13 cellular contexts compared by ENCODE assay signal in genomic region chr1:222124602-222125001, GRCh38.
A peak's percentile ranks its signal among the peaks of the same experiment; 100 is the strongest.
DNase-seq lines count a peak whose midpoint lies in the region; ATAC-seq and TF ChIP-seq lines count a peak whose summit lies in the region.
"Had no signal": no experiment of that assay in that cellular context is flagged by ENCODE, and none has a peak within 500 bp of the region (broad histone marks: within the 10 kb centered on the region; RNA-seq: fewer than 3 reads in every experiment).

No MANE protein-coding gene starts in this region.

- H3K4me3 Mint-ChIP-seq in MCF 10A (ENCODE audit: unreplicated experiment), result no peak overlapping the region
- H3K4me3 Mint-ChIP-seq in CD4-positive, alpha-beta memory T cell, result no peak overlapping the region
- H3K4me3 Mint-ChIP-seq: activated naive CD4-positive, alpha-beta T cell treated with anti-CD3 and anti-CD28 coated beads, Interleukin-2, amount 50 U/mL, for 24 hours; stimulated activated naive CD8-positive, alpha-beta T cell treated with anti-CD3 and anti-CD28 coated beads, Interleukin-15, amount 100 ng/mL, for 72 hours had no signal

- H3K9me3 ChIP-seq in breast epithelium (no peaks in the 10 kb centered on the region), Peyer's patch (no peaks in the 10 kb centered on the region)
- no peaks in the 10 kb centered on the region for H3K9me3 ChIP-seq in CD4-positive, alpha-beta memory T cell (ENCODE audit: control insufficient read depth in 1 of 2, low read length in 2 of 2)
- H3K9me3 ChIP-seq: A549, SJSA1 had no signal

- H3K4me1 ChIP-seq in breast epithelium (no peaks in the 10 kb centered on the region), Peyer's patch (no peaks in the 10 kb centered on the region)
- H3K4me1 ChIP-seq in CD4-positive, alpha-beta memory T cell (ENCODE audit: insufficient read depth, low read length), result no peaks in the 10 kb centered on the region
- H3K4me1 ChIP-seq: A549, SJSA1 had no signal

- TF ChIP-seq CTCF in MCF 10A (IDR thresholded peaks at IDR 0.05; ENCODE audit: unreplicated experiment), result peak; percentile 58
- no peak for TF ChIP-seq CTCF in breast epithelium (IDR thresholded peaks at IDR 0.05)
- peak; percentile 31 for TF ChIP-seq CTCF in foreskin fibroblast (IDR thresholded peaks at IDR 0.05; ENCODE audit: low read depth, low read length)
- peak in 1 of 6 experiments; percentile 4 for TF ChIP-seq CTCF in Peyer's patch (IDR thresholded peaks at IDR 0.05)

- H3K4me3 ChIP-seq in breast epithelium (no peak overlapping the region), foreskin fibroblast (ENCODE audit: low read depth in 1 of 2, low read length in 2 of 2) (no peak overlapping the region), Peyer's patch (no peak overlapping the region)
- H3K4me3 ChIP-seq in CD4-positive, alpha-beta memory T cell (ENCODE audit: low read length in 2 of 2), result no peak overlapping the region
- H3K4me3 ChIP-seq: A549, SJSA1 had no signal

- H3K27me3 Mint-ChIP-seq in MCF 10A (ENCODE audit: insufficient read depth, unreplicated experiment), result no peaks in the 10 kb centered on the region
- H3K27me3 Mint-ChIP-seq in CD4-positive, alpha-beta memory T cell, result peaks cover 0 to 7% of the 10 kb centered on the region in 2 donors
- H3K27me3 Mint-ChIP-seq: activated naive CD4-positive, alpha-beta T cell treated with anti-CD3 and anti-CD28 coated beads, Interleukin-2, amount 50 U/mL, for 24 hours; stimulated activated naive CD8-positive, alpha-beta T cell treated with anti-CD3 and anti-CD28 coated beads, Interleukin-15, amount 100 ng/mL, for 72 hours had no signal

- H3K36me3 ChIP-seq in breast epithelium (no peaks in the 10 kb centered on the region), Peyer's patch (no peaks in the 10 kb centered on the region)
- no peaks in the 10 kb centered on the region for H3K36me3 ChIP-seq in CD4-positive, alpha-beta memory T cell (ENCODE audit: insufficient read depth, low read length)
- H3K36me3 ChIP-seq: SJSA1 had no signal

- BruUV-seq in MCF 10A (replicated peaks; lab: Mats Ljungman, UMichigan), result no TSS peak

- DNase-seq in MCF 10A (ENCODE audit: unreplicated experiment) (peak; percentile 64), breast epithelium (ENCODE audit: low spot score in 2 of 2) (no peak), OCI-M1 (lab: John Stamatoyannopoulos, UW) (peak; percentile 18), foreskin fibroblast (no peak), Peyer's patch (no peak)
- DNase-seq in CD4-positive, alpha-beta memory T cell, result no peak
- DNase-seq: activated CD4-positive, alpha-beta T cell treated with anti-CD3 and anti-CD28 coated beads, Interleukin-2, amount 50 U/mL, for 1 hour; stimulated activated naive CD8-positive, alpha-beta T cell treated with anti-CD3 and anti-CD28 coated beads, Interleukin-15, amount 100 ng/mL, for 72 hours had no signal

- no peak for ATAC-seq in GM19463 (IDR thresholded peaks at IDR 0.05; ENCODE audit: unreplicated experiment)
- no peak for ATAC-seq in GM19351 (IDR thresholded peaks at IDR 0.05; ENCODE audit: unreplicated experiment)
- ATAC-seq: stimulated activated naive CD8-positive, alpha-beta T cell treated with anti-CD3 and anti-CD28 coated beads, Interleukin-15, amount 100 ng/mL, for 72 hours had no signal

- no peak for TF ChIP-seq POLR2A in breast epithelium (IDR thresholded peaks at IDR 0.05)
- TF ChIP-seq POLR2A in Peyer's patch (IDR thresholded peaks at IDR 0.05), result no peak

- POLR2A ChIA-PET in MCF 10A (lab: Yijun Ruan, JAX), result interaction anchor here (0.5 kb wide), 1 partner anchor 364 kb away, joined by 3 read pairs; no protein-coding TSS in a partner anchor
- POLR2A ChIA-PET in CD4-positive, alpha-beta memory T cell (lab: Charles Lee; ENCODE audit: partially characterized antibody), result no interaction called here

- no peak overlapping the region for H3K27ac Mint-ChIP-seq in MCF 10A (ENCODE audit: low read depth, unreplicated experiment)
- no peak overlapping the region for H3K27ac Mint-ChIP-seq in CD4-positive, alpha-beta memory T cell
- H3K27ac Mint-ChIP-seq: activated naive CD4-positive, alpha-beta T cell treated with anti-CD3 and anti-CD28 coated beads, Interleukin-2, amount 50 U/mL, for 24 hours; stimulated activated naive CD8-positive, alpha-beta T cell treated with anti-CD3 and anti-CD28 coated beads, Interleukin-15, amount 100 ng/mL, for 72 hours had no signal

- H3K27ac ChIP-seq in breast epithelium (no peak overlapping the region), Peyer's patch (no peak overlapping the region)
- no peak overlapping the region for H3K27ac ChIP-seq in CD4-positive, alpha-beta memory T cell (ENCODE audit: low read depth, low read length)
- H3K27ac ChIP-seq: A549, SJSA1 had no signal

- H3K27me3 ChIP-seq in breast epithelium (no peaks in the 10 kb centered on the region), Peyer's patch (no peaks in the 10 kb centered on the region)
- H3K27me3 ChIP-seq in CD4-positive, alpha-beta memory T cell (ENCODE audit: insufficient read depth, low read length), result no peaks in the 10 kb centered on the region
- H3K27me3 ChIP-seq: SJSA1 had no signal

- no peaks in the 10 kb centered on the region for H3K9me3 Mint-ChIP-seq in MCF 10A (ENCODE audit: unreplicated experiment)
- H3K9me3 Mint-ChIP-seq in CD4-positive, alpha-beta memory T cell, result peaks cover 0 to 2% (median 0%) of the 10 kb centered on the region in 8 donors
- H3K9me3 Mint-ChIP-seq: activated naive CD4-positive, alpha-beta T cell treated with anti-CD3 and anti-CD28 coated beads, Interleukin-2, amount 50 U/mL, for 24 hours; stimulated activated naive CD8-positive, alpha-beta T cell treated with anti-CD3 and anti-CD28 coated beads, Interleukin-15, amount 100 ng/mL, for 72 hours had no signal

- intact Hi-C loops in MCF 10A (cut with micrococcal nuclease), result loop anchor here (1.0 to 5.0 kb wide), 3 partner anchors 47 to 382 kb away; partner anchors contain the start of gene DUSP10
- intact Hi-C loops in breast epithelium (cut with DNase I; ENCODE audit: low total_unique reads), result no loop called here
- intact Hi-C loops in CD4-positive, alpha-beta memory T cell (cut with micrococcal nuclease), result loop anchor here (1.0 kb wide), 1 partner anchor 331 kb away; no protein-coding TSS in a partner anchor

- H3K4me1 Mint-ChIP-seq in MCF 10A (ENCODE audit: insufficient read depth, unreplicated experiment), result no peaks in the 10 kb centered on the region
- H3K4me1 Mint-ChIP-seq in CD4-positive, alpha-beta memory T cell, result peaks cover 0 to 6% (median under 1%) of the 10 kb centered on the region in 4 donors
- H3K4me1 Mint-ChIP-seq: activated naive CD4-positive, alpha-beta T cell treated with anti-CD3 and anti-CD28 coated beads, Interleukin-2, amount 50 U/mL, for 24 hours; stimulated activated naive CD8-positive, alpha-beta T cell treated with anti-CD3 and anti-CD28 coated beads, Interleukin-15, amount 100 ng/mL, for 72 hours had no signal

- CTCF ChIA-PET in MCF 10A (lab: Yijun Ruan, JAX), result interaction anchor here (0.5 to 5.7 kb wide), 30 partner anchors 8 to 1370 kb away, joined by 3 to 81 read pairs (median 4); no protein-coding TSS in a partner anchor
- CTCF ChIA-PET in CD4-positive, alpha-beta memory T cell (lab: Charles Lee; ENCODE audit: partially characterized antibody), result interaction anchor here (2.5 to 5.4 kb wide), 2 partner anchors 28 to 330 kb away, joined by 15 to 46 read pairs; no protein-coding TSS in a partner anchor

- no peaks in the 10 kb centered on the region for H3K36me3 Mint-ChIP-seq in MCF 10A (ENCODE audit: insufficient read depth, unreplicated experiment)
- no peaks in the 10 kb centered on the region for H3K36me3 Mint-ChIP-seq in CD4-positive, alpha-beta memory T cell
- H3K36me3 Mint-ChIP-seq: activated naive CD4-positive, alpha-beta T cell treated with anti-CD3 and anti-CD28 coated beads, Interleukin-2, amount 50 U/mL, for 24 hours had no signal

Comparison
In these comparisons a context has a peak if more than half of its experiments do, and no peak if none do; other contexts are left out.
1. DNase-seq: peak in MCF 10A (single experiment) and OCI-M1 (single experiment); none in breast epithelium (0 of 2), foreskin fibroblast (0 of 2), Peyer's patch (0 of 3) and CD4-positive, alpha-beta memory T cell (0 of 5).
2. CTCF ChIP-seq: peak in MCF 10A (single experiment) and foreskin fibroblast (single experiment); none in breast epithelium (0 of 3).